1 cellular context compared by ENCODE assay signal in the genomic region with DNA sequence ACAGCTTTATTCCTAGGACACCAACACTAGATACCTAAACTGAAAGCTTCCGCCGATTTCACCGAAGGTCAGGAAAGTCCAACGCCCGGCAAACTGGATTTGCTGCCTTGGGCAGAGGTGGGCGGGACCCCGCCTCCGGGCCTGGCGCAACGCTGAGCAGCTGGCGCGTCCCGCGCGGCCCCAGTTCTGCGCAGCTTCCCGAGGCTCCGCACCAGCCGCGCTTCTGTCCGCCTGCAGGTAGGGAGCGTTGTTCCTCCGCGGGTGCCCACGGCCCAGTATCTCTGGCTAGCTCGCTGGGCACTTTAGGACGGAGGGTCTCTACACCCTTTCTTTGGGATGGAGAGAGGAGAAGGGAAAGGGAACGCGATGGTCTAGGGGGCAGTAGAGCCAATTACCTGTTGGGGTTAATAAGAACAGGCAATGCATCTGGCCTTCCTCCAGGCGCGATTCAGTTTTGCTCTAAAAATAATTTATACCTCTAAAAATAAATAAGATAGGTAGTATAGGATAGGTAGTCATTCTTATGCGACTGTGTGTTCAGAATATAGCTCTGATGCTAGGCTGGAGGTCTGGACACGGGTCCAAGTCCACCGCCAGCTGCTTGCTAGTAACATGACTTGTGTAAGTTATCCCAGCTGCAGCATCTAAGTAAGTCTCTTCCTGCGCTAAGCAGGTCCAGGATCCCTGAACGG.
TF ChIP-seq lines count a peak whose summit lies in the region.

TSS of gene CD274 (plus strand) at position 183 of the 692 bp plus-strand sequence. CDS start 5,572 bp downstream, outside the sequence.

TF ChIP-seq in HepG2, 621 proteins besides CTCF, POLR2A, EP300 and RAD21 (continued from another document):
- TF ChIP-seq, protein P1, sequence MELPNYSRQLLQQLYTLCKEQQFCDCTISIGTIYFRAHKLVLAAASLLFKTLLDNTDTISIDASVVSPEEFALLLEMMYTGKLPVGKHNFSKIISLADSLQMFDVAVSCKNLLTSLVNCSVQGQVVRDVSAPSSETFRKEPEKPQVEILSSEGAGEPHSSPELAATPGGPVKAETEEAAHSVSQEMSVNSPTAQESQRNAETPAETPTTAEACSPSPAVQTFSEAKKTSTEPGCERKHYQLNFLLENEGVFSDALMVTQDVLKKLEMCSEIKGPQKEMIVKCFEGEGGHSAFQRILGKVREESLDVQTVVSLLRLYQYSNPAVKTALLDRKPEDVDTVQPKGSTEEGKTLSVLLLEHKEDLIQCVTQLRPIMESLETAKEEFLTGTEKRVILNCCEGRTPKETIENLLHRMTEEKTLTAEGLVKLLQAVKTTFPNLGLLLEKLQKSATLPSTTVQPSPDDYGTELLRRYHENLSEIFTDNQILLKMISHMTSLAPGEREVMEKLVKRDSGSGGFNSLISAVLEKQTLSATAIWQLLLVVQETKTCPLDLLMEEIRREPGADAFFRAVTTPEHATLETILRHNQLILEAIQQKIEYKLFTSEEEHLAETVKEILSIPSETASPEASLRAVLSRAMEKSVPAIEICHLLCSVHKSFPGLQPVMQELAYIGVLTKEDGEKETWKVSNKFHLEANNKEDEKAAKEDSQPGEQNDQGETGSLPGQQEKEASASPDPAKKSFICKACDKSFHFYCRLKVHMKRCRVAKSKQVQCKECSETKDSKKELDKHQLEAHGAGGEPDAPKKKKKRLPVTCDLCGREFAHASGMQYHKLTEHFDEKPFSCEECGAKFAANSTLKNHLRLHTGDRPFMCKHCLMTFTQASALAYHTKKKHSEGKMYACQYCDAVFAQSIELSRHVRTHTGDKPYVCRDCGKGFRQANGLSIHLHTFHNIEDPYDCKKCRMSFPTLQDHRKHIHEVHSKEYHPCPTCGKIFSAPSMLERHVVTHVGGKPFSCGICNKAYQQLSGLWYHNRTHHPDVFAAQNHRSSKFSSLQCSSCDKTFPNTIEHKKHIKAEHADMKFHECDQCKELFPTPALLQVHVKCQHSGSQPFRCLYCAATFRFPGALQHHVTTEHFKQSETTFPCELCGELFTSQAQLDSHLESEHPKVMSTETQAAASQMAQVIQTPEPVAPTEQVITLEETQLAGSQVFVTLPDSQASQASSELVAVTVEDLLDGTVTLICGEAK (IDR thresholded peaks at IDR 0.05): no peak
- TF ChIP-seq, protein P1 (CRISPR knock-in tag; IDR thresholded peaks at IDR 0.05): peak; percentile 72; the same call in 1 of the 2 replicates
- TF ChIP-seq SRSF4 (IDR thresholded peaks at IDR 0.05; ENCODE audit: low read depth, low read length, poor library complexity, severe bottlenecking) (no peak), ZNF629 (CRISPR knock-in tag; conservative IDR thresholded peaks at IDR 0.05) (no peak), TCF7L2 (IDR thresholded peaks at IDR 0.05; ENCODE audit: low read depth, low read length) (no peak), NCOR1 (IDR thresholded peaks at IDR 0.05; ENCODE audit: borderline replicate concordance, low read length) (no peak), PBX2 (CRISPR knock-in tag; IDR thresholded peaks at IDR 0.05) (no peak), ZBTB42 (CRISPR knock-in tag; IDR thresholded peaks at IDR 0.05) (no peak), DMAP1 (CRISPR knock-in tag; IDR thresholded peaks at IDR 0.05) (peak; percentile 59), PHF21A (CRISPR knock-in tag; IDR thresholded peaks at IDR 0.05) (peak; percentile 75; the same call in 1 of the 2 replicates), TFDP1 (CRISPR knock-in tag; IDR thresholded peaks at IDR 0.05; ENCODE audit: borderline replicate concordance) (peak; percentile 82; the same call in 1 of the 2 replicates), ETV5 (CRISPR knock-in tag; IDR thresholded peaks at IDR 0.05; ENCODE audit: borderline replicate concordance) (peak; percentile 66; the same call in 1 of the 2 replicates), MAZ (IDR thresholded peaks at IDR 0.05; ENCODE audit: borderline replicate concordance, low read depth, low read length) (no peak), MAZ (CRISPR knock-in tag; IDR thresholded peaks at IDR 0.05; ENCODE audit: low read depth) (no peak; the same call in 1 of the 2 replicates), HNRNPH1 (optimal IDR thresholded peaks at IDR 0.05; ENCODE audit: low read depth, low read length) (no peak), NR3C1 (CRISPR knock-in tag; IDR thresholded peaks at IDR 0.05) (no peak), ZNF143 (CRISPR knock-in tag; IDR thresholded peaks at IDR 0.05) (no peak), PPARG (CRISPR knock-in tag; conservative IDR thresholded peaks at IDR 0.05) (no peak), STAT5B (CRISPR knock-in tag; IDR thresholded peaks at IDR 0.05) (no peak), RFXAP (CRISPR knock-in tag; IDR thresholded peaks at IDR 0.05; ENCODE audit: borderline replicate concordance) (no peak; the same call in 1 of the 2 replicates), GRHL1 (CRISPR knock-in tag; conservative IDR thresholded peaks at IDR 0.05) (no peak), ZNF138 (CRISPR knock-in tag; IDR thresholded peaks at IDR 0.05; ENCODE audit: low read depth) (no peak), ZNF264 (CRISPR knock-in tag; IDR thresholded peaks at IDR 0.05) (no peak)
- TF ChIP-seq, protein P2, sequence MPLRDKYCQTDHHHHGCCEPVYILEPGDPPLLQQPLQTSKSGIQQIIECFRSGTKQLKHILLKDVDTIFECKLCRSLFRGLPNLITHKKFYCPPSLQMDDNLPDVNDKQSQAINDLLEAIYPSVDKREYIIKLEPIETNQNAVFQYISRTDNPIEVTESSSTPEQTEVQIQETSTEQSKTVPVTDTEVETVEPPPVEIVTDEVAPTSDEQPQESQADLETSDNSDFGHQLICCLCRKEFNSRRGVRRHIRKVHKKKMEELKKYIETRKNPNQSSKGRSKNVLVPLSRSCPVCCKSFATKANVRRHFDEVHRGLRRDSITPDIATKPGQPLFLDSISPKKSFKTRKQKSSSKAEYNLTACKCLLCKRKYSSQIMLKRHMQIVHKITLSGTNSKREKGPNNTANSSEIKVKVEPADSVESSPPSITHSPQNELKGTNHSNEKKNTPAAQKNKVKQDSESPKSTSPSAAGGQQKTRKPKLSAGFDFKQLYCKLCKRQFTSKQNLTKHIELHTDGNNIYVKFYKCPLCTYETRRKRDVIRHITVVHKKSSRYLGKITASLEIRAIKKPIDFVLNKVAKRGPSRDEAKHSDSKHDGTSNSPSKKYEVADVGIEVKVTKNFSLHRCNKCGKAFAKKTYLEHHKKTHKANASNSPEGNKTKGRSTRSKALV (CRISPR knock-in tag; IDR thresholded peaks at IDR 0.05): peak; percentile 87; the same call in 1 of the 2 replicates
- TF ChIP-seq, protein P3, sequence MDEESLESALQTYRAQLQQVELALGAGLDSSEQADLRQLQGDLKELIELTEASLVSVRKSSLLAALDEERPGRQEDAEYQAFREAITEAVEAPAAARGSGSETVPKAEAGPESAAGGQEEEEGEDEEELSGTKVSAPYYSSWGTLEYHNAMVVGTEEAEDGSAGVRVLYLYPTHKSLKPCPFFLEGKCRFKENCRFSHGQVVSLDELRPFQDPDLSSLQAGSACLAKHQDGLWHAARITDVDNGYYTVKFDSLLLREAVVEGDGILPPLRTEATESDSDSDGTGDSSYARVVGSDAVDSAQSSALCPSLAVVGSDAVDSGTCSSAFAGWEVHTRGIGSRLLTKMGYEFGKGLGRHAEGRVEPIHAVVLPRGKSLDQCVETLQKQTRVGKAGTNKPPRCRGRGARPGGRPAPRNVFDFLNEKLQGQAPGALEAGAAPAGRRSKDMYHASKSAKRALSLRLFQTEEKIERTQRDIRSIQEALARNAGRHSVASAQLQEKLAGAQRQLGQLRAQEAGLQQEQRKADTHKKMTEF (CRISPR knock-in tag; IDR thresholded peaks at IDR 0.05): peak; percentile 79
